ENCODE assay signal across 8 cellular contexts in the genomic region with DNA sequence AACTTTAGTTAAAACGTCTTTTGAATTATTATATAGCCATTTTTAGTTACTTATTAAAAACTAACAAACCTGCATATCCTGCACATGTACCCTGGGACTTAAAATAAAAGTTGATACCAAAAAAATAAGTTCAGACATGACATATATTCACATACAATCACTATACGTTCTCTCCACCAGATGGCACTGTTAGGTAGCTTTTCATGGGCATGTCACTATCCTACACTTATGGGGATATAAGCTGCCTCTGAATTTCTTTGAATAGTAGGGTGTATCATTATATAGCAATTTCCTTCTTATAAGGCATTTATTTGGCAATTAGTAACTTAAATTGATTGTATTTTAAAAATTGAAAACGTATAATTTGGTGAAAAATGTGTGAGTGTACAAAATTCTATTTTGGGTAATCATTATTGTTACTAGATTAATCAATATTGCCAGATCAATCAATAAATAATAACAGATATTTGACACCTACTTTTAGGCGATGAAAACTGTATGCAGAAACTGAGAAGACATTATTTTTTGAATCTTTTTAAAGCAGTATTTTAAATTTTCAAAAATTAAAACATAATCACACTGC. TPM values are rescaled to one million over a fixed set of nuclear protein-coding genes. Genes with fewer than 3 reads are reported as not detected.
DNase-seq lines count a peak whose midpoint lies in the region; ATAC-seq and TF ChIP-seq lines count a peak whose summit lies in the region.

No MANE protein-coding gene starts in this region.

- TF ChIP-seq CTCF in foreskin fibroblast (IDR thresholded peaks at IDR 0.05; ENCODE audit: low read depth, low read length) = peak; percentile 61
- peak in 2 of 3 donors; percentile 31 to 33 for TF ChIP-seq CTCF in ovary (IDR thresholded peaks at IDR 0.05)

- DNase-seq in DMS79 treated with DMSO at 0.1 percent for 48 hours (lab: John Stamatoyannopoulos, UW) (peak; percentile 17), NCI-H460 (ENCODE audit: extremely low read depth, low read depth) (peak; percentile 83), foreskin fibroblast (peak; percentile 38 to 82), ovary (no peak), UCSD-AML1 (lab: John Stamatoyannopoulos, UW; ENCODE audit: unreplicated experiment) (no peak)
- DNase-seq in activated CD4-positive, alpha-beta T cell treated with anti-CD3 and anti-CD28 coated beads for 48 hours = peak; percentile 47

- intact Hi-C loops in ovary (cut with DNase I) = no loop called here

- no peaks in the 10 kb centered on the region for H3K27me3 ChIP-seq in ovary

- no peak for TF ChIP-seq POLR2A in ovary (IDR thresholded peaks at IDR 0.05)

- H3K9me3 ChIP-seq in ovary = no peaks in the 10 kb centered on the region

- no peak overlapping the region for H3K4me3 ChIP-seq in foreskin fibroblast (ENCODE audit: low read depth in 1 of 2, low read length in 2 of 2)
- H3K4me3 ChIP-seq in ovary = no peak overlapping the region

- TF ChIP-seq EP300 in ovary (IDR thresholded peaks at IDR 0.05) = no peak

- ATAC-seq in GM19438 (IDR thresholded peaks at IDR 0.05; ENCODE audit: low read depth, unreplicated experiment) = peak; percentile 77
- ATAC-seq in HG03520 (IDR thresholded peaks at IDR 0.05; ENCODE audit: unreplicated experiment) = peak; percentile 90

- H3K4me1 ChIP-seq in ovary (ENCODE audit: insufficient read depth) = no peaks in the 10 kb centered on the region

- 1 to 3% (median 2%) methylated on average over 4 of the region's 4 CpGs for WGBS in ovary, 3 donors

- H3K36me3 ChIP-seq in ovary = no peaks in the 10 kb centered on the region

- no peak overlapping the region for H3K27ac ChIP-seq in ovary

RNA-seq across cellular contexts. Expression of a gene that starts 31.8 kb away (rescaled TPM):
- not detected in 2 replicates for total RNA-seq in NCI-H460 (2014; rRNA removed; shearing (Covaris generic))
- not detected in 2 replicates for polyA plus RNA-seq in NCI-H460 (2014; cell fraction: nucleus; rRNA removed)
- not detected for total RNA-seq in ovary
- not detected for polyA plus RNA-seq in ovary

RNA-seq across cellular contexts. Expression of a gene that starts 55.3 kb away (rescaled TPM):
- total RNA-seq in NCI-H460 (2014; rRNA removed; shearing (Covaris generic)) = not detected in 2 replicates
- polyA plus RNA-seq in NCI-H460 (2014; cell fraction: nucleus; rRNA removed) = not detected in 2 replicates
- total RNA-seq in ovary = not detected
- not detected for polyA plus RNA-seq in ovary

Comparison
In these comparisons a context has a peak if more than half of its experiments do, and no peak if none do; other contexts are left out.
1. DNase-seq: peak in DMS79 treated with DMSO at 0.1 percent for 48 hours (single experiment), NCI-H460 (single experiment), activated CD4-positive, alpha-beta T cell treated with anti-CD3 and anti-CD28 coated beads for 48 hours (single experiment) and foreskin fibroblast (2 of 2); none in ovary (0 of 5) and UCSD-AML1 (single experiment).